Comparison of ENCODE assay signal across 1 cellular context in the genomic region with DNA sequence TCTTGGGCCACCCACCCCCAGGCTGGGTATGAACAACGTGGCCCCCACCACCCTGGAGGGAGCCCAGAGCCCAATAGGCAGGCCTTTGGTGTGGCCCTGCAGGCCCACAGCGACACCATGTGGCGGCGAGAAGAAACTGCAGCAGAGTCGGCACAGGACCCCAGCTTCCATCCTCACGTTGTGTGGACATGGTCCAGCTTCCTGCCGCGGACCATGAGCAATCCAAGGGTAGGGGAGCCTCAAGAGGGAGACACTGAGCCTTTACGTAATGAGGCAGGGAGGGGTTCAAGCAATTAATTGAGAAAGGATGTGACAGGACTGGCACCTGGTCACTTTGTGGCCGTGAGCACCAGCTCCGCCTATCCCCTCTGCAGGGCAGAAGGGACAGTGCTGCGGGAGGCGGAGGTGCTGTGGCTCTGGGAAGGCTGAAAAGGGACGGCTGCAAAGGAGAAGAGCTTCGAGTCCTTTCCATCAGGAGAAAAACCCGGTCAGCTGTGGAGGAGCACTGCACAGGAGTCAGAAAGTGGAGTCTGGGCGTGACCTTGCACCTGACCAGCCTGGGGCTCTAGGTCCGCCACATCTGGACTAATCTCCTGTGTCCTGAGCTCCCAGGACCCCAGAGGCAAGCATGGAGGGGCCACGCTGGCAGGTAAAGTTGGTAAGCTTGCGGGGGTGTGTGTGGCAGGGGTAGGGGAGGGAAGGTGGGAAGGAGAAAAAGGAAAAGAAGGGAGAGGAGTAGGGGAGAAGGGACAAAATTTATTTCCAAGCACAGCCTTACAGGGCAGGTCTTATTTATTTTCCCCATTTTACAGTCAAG.
TF ChIP-seq lines count a peak whose summit lies in the region.

No MANE protein-coding gene starts in this region.

TF ChIP-seq in HepG2, 621 proteins besides CTCF, POLR2A, EP300 and RAD21 (continued from another document and continues in another):
- TF ChIP-seq, protein P1, sequence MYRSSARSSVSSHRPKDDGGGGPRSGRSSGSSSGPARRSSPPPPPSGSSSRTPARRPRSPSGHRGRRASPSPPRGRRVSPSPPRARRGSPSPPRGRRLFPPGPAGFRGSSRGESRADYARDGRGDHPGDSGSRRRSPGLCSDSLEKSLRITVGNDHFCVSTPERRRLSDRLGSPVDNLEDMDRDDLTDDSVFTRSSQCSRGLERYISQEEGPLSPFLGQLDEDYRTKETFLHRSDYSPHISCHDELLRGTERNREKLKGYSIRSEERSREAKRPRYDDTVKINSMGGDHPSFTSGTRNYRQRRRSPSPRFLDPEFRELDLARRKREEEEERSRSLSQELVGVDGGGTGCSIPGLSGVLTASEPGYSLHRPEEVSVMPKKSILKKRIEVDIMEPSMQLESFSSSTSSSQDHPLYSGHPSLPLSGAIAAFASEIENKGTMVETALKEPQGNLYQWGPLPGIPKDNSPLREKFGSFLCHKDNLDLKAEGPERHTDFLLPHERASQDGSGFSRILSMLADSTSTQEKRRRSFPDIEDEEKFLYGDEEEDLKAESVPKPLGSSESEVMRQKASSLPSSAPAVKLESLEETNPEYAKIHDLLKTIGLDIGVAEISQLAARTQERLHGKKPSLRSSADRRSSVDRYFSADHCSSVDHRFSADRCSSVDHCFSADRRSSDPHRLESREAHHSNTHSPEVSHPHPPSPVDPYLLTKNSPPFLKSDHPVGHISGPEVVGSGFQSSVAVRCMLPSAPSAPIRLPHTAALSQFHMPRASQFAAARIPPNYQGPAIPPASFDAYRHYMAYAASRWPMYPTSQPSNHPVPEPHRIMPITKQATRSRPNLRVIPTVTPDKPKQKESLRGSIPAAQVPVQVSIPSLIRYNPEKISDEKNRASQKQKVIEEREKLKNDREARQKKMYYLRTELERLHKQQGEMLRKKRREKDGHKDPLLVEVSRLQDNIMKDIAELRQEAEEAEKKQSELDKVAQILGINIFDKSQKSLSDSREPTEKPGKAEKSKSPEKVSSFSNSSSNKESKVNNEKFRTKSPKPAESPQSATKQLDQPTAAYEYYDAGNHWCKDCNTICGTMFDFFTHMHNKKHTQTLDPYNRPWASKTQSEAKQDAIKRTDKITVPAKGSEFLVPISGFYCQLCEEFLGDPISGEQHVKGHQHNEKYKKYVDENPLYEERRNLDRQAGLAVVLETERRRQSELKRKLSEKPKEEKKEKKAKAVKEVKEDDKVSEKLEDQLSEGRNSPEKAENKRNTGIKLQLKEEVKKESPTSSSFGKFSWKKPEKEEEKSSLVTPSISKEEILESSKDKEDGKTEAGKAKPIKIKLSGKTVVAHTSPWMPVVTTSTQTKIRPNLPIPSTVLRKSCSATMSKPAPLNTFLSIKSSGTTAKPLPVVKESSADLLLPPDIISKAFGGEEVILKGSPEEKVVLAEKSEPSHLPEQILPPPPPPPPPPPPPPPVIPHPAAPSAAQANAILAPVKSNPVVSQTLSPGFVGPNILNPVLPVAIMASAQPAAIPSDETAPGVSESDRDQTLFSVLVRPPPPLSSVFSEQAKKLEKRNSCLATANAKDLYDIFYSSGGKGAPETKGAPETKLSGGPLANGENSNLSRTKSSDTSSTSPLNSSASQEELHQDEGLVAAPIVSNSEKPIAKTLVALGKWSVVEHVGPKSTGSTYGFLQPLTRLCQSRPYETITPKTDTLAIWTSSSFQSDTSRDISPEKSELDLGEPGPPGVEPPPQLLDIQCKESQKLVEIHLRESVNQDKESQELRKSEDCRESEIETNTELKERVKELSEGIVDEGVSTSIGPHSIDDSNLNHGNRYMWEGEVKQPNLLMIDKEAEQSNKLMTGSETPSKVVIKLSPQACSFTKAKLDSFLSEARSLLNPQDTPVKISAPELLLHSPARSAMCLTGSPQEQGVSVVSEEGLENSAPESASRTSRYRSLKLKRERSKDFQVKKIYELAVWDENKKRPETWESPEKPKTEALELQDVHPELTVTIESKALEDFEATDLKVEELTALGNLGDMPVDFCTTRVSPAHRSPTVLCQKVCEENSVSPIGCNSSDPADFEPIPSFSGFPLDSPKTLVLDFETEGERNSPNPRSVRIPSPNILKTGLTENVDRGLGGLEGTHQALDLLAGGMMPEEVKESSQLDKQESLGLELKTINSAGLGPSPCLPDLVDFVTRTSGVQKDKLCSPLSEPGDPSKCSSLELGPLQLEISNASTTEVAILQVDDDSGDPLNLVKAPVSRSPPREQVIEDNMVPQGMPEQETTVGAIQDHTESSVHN (CRISPR knock-in tag; IDR thresholded peaks at IDR 0.05) = no peak
- TF ChIP-seq HNRNPLL (IDR thresholded peaks at IDR 0.05; ENCODE audit: low read depth, low read length, poor library complexity, severe bottlenecking) (peak; percentile 26), ZNF746 (CRISPR knock-in tag; IDR thresholded peaks at IDR 0.05) (no peak), HMGA1 (CRISPR knock-in tag; conservative IDR thresholded peaks at IDR 0.05) (no peak), UBTF (CRISPR knock-in tag; IDR thresholded peaks at IDR 0.05) (peak; percentile 38), ATF3 (CRISPR knock-in tag; IDR thresholded peaks at IDR 0.05) (0 out of 2 replicates have a peak, but pooled peaks have one; percentile 39), SOX5 (CRISPR knock-in tag; IDR thresholded peaks at IDR 0.05; ENCODE audit: borderline replicate concordance) (peak; percentile 67; the same call in 1 of the 2 replicates), ZNF605 (CRISPR knock-in tag; IDR thresholded peaks at IDR 0.05) (no peak), ZNF562 (CRISPR knock-in tag; IDR thresholded peaks at IDR 0.05; ENCODE audit: borderline replicate concordance) (no peak), POGZ (CRISPR knock-in tag; IDR thresholded peaks at IDR 0.05) (no peak; the same call in 1 of the 2 replicates), CBX1 (IDR thresholded peaks at IDR 0.05; ENCODE audit: low read depth) (peak; percentile 28), ZBTB21 (CRISPR knock-in tag; IDR thresholded peaks at IDR 0.05) (no peak), ZNF614 (CRISPR knock-in tag; IDR thresholded peaks at IDR 0.05; ENCODE audit: borderline replicate concordance) (peak; percentile 67; the same call in 1 of the 2 replicates), ZFYVE20 (CRISPR knock-in tag; IDR thresholded peaks at IDR 0.05; ENCODE audit: borderline replicate concordance, low read depth) (no peak), ZNF30 (CRISPR knock-in tag; IDR thresholded peaks at IDR 0.05) (no peak), TAF15 (IDR thresholded peaks at IDR 0.05; ENCODE audit: low read depth, low read length, poor library complexity, severe bottlenecking) (no peak), ZNF263 (CRISPR knock-in tag; IDR thresholded peaks at IDR 0.05) (peak; percentile 48; the same call in 1 of the 2 replicates), EHMT2 (IDR thresholded peaks at IDR 0.05; ENCODE audit: borderline replicate concordance, low read depth, low read length) (no peak), ZSCAN21 (CRISPR knock-in tag; IDR thresholded peaks at IDR 0.05; ENCODE audit: borderline replicate concordance) (peak; percentile 85; the same call in 1 of the 2 replicates), SMC3 (IDR thresholded peaks at IDR 0.05; ENCODE audit: low read length) (peak; percentile 92), FOXM1 (CRISPR knock-in tag; IDR thresholded peaks at IDR 0.05) (no peak), NCOA5 (CRISPR knock-in tag; IDR thresholded peaks at IDR 0.05) (no peak), KAT8 (CRISPR knock-in tag; IDR thresholded peaks at IDR 0.05) (peak; percentile 63), ZSCAN31 (CRISPR knock-in tag; IDR thresholded peaks at IDR 0.05; ENCODE audit: low read depth) (no peak)
- TF ChIP-seq, protein P2, sequence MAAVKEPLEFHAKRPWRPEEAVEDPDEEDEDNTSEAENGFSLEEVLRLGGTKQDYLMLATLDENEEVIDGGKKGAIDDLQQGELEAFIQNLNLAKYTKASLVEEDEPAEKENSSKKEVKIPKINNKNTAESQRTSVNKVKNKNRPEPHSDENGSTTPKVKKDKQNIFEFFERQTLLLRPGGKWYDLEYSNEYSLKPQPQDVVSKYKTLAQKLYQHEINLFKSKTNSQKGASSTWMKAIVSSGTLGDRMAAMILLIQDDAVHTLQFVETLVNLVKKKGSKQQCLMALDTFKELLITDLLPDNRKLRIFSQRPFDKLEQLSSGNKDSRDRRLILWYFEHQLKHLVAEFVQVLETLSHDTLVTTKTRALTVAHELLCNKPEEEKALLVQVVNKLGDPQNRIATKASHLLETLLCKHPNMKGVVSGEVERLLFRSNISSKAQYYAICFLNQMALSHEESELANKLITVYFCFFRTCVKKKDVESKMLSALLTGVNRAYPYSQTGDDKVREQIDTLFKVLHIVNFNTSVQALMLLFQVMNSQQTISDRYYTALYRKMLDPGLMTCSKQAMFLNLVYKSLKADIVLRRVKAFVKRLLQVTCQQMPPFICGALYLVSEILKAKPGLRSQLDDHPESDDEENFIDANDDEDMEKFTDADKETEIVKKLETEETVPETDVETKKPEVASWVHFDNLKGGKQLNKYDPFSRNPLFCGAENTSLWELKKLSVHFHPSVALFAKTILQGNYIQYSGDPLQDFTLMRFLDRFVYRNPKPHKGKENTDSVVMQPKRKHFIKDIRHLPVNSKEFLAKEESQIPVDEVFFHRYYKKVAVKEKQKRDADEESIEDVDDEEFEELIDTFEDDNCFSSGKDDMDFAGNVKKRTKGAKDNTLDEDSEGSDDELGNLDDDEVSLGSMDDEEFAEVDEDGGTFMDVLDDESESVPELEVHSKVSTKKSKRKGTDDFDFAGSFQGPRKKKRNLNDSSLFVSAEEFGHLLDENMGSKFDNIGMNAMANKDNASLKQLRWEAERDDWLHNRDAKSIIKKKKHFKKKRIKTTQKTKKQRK (IDR thresholded peaks at IDR 0.05; ENCODE audit: low read length) = no peak
- TF ChIP-seq, protein P3, sequence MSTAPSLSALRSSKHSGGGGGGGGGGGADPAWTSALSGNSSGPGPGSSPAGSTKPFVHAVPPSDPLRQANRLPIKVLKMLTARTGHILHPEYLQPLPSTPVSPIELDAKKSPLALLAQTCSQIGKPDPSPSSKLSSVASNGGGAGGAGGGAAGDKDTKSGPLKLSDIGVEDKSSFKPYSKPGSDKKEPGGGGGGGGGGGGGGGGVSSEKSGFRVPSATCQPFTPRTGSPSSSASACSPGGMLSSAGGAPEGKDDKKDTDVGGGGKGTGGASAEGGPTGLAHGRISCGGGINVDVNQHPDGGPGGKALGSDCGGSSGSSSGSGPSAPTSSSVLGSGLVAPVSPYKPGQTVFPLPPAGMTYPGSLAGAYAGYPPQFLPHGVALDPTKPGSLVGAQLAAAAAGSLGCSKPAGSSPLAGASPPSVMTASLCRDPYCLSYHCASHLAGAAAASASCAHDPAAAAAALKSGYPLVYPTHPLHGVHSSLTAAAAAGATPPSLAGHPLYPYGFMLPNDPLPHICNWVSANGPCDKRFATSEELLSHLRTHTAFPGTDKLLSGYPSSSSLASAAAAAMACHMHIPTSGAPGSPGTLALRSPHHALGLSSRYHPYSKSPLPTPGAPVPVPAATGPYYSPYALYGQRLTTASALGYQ (CRISPR knock-in tag; IDR thresholded peaks at IDR 0.05) = no peak
- TF ChIP-seq, protein P4, sequence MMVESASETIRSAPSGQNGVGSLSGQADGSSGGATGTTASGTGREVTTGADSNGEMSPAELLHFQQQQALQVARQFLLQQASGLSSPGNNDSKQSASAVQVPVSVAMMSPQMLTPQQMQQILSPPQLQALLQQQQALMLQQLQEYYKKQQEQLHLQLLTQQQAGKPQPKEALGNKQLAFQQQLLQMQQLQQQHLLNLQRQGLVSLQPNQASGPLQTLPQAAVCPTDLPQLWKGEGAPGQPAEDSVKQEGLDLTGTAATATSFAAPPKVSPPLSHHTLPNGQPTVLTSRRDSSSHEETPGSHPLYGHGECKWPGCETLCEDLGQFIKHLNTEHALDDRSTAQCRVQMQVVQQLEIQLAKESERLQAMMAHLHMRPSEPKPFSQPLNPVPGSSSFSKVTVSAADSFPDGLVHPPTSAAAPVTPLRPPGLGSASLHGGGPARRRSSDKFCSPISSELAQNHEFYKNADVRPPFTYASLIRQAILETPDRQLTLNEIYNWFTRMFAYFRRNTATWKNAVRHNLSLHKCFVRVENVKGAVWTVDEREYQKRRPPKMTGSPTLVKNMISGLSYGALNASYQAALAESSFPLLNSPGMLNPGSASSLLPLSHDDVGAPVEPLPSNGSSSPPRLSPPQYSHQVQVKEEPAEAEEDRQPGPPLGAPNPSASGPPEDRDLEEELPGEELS (CRISPR knock-in tag; IDR thresholded peaks at IDR 0.05) = peak; percentile 44; the same call in 1 of the 2 replicates
- TF ChIP-seq, protein P5, sequence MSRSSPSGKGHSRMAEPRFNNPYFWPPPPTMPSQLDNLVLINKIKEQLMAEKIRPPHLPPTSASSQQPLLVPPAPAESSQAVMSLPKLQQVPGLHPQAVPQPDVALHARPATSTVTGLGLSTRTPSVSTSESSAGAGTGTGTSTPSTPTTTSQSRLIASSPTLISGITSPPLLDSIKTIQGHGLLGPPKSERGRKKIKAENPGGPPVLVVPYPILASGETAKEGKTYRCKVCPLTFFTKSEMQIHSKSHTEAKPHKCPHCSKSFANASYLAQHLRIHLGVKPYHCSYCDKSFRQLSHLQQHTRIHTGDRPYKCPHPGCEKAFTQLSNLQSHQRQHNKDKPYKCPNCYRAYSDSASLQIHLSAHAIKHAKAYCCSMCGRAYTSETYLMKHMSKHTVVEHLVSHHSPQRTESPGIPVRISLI (CRISPR knock-in tag; IDR thresholded peaks at IDR 0.05; ENCODE audit: borderline replicate concordance) = no peak; the same call in 1 of the 2 replicates
- TF ChIP-seq, protein P6, sequence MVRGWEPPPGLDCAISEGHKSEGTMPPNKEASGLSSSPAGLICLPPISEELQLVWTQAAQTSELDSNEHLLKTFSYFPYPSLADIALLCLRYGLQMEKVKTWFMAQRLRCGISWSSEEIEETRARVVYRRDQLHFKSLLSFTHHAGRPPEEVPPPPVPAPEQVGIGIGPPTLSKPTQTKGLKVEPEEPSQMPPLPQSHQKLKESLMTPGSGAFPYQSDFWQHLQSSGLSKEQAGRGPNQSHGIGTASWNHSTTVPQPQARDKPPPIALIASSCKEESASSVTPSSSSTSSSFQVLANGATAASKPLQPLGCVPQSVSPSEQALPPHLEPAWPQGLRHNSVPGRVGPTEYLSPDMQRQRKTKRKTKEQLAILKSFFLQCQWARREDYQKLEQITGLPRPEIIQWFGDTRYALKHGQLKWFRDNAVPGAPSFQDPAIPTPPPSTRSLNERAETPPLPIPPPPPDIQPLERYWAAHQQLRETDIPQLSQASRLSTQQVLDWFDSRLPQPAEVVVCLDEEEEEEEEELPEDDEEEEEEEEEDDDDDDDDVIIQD (CRISPR knock-in tag; IDR thresholded peaks at IDR 0.05; ENCODE audit: low read depth) = peak; percentile 64; the same call in 1 of the 2 replicates
